In genomic region chr3:194928183-194928736, GRCh38 we compare ENCODE assay signal across 16 cellular contexts.
DNase-seq lines count a peak whose midpoint lies in the region; ATAC-seq, FAIRE-seq and TF ChIP-seq lines count a peak whose summit lies in the region.
"Had no signal": no experiment of that assay in that cellular context is flagged by ENCODE, and none has a peak within 500 bp of the region (broad histone marks: within the 10 kb centered on the region; RNA-seq: fewer than 3 reads in every experiment).

No MANE protein-coding gene starts in this region.

- ATAC-seq in GM18909 (IDR thresholded peaks at IDR 0.05; ENCODE audit: poor library complexity, unreplicated experiment), result no peak

- H3K36me3 ChIP-seq in Loucy (ENCODE audit: insufficient read depth, low read length) (no peaks in the 10 kb centered on the region), osteoblast (ENCODE audit: insufficient read depth, low read length) (no peaks in the 10 kb centered on the region)
- H3K36me3 ChIP-seq: MG63 had no signal

- no peak for TF ChIP-seq CTCF in Loucy (conservative IDR thresholded peaks at IDR 0.05; ENCODE audit: low read length)
- TF ChIP-seq CTCF in epithelial cell of esophagus (IDR thresholded peaks at IDR 0.05; ENCODE audit: insufficient read depth, low read depth, low read length, missing control alignments), result no peak
- no peak for TF ChIP-seq CTCF in osteoblast (IDR thresholded peaks at IDR 0.05; ENCODE audit: extremely low read depth, low read depth, low read length)

- H3K9me3 ChIP-seq in Loucy (ENCODE audit: insufficient read depth, low read depth, low read length) (no peaks in the 10 kb centered on the region), osteoblast (ENCODE audit: low read depth, low read length) (no peaks in the 10 kb centered on the region)
- H3K9me3 ChIP-seq: MG63 had no signal

- no peaks in the 10 kb centered on the region for H3K79me2 ChIP-seq in Loucy (ENCODE audit: insufficient read depth, low read length)
- H3K79me2 ChIP-seq in osteoblast (ENCODE audit: insufficient read depth, low read length), result no peaks in the 10 kb centered on the region

- H3K27me3 ChIP-seq in Loucy (ENCODE audit: insufficient read depth, low read length, poor library complexity, severe bottlenecking) (no peaks in the 10 kb centered on the region), osteoblast (ENCODE audit: insufficient read depth, low read length) (no peaks in the 10 kb centered on the region)
- H3K27me3 ChIP-seq: MG63 had no signal

- H3K4me1 ChIP-seq in Loucy (ENCODE audit: insufficient read depth, low read length, poor library complexity, severe bottlenecking) (no peaks in the 10 kb centered on the region), osteoblast (ENCODE audit: insufficient read depth, low read length) (peaks cover 40% of the 10 kb centered on the region)

- no peaks in the 10 kb centered on the region for H3F3A ChIP-seq in Loucy (ENCODE audit: low read depth)

- H2AFZ ChIP-seq in Loucy (ENCODE audit: low read length), result peak overlapping the region; percentile 9
- H2AFZ ChIP-seq in osteoblast (ENCODE audit: low read length), result peak overlapping the region; percentile 4

- no peaks in the 10 kb centered on the region for H3K9me2 ChIP-seq in Loucy (replicated peaks; ENCODE audit: low read depth, low read length)

- H3K27ac ChIP-seq in osteoblast (ENCODE audit: low read depth, low read length), result no peak overlapping the region
- H3K27ac ChIP-seq: HL-60 had no signal

- H3K4me3 ChIP-seq in Loucy (ENCODE audit: low read length, poor library complexity, severe bottlenecking) (no peak overlapping the region), epithelial cell of esophagus (ENCODE audit: low read length) (no peak overlapping the region), osteoblast (ENCODE audit: insufficient read depth, low read length) (no peak overlapping the region)
- H3K4me3 ChIP-seq: MG63 had no signal

- H3K9ac ChIP-seq in Loucy (ENCODE audit: low read depth, low read length, poor library complexity, severe bottlenecking), result no peak overlapping the region

- DNase-seq in Daoy (ENCODE audit: low read depth) (peak; percentile 33), epithelial cell of esophagus (ENCODE audit: low read depth) (peak; percentile 73), osteoblast (ENCODE audit: insufficient read length, low spot score, missing footprints) (no peak), KBM-7 (no peak), H54 (ENCODE audit: insufficient read length, low spot score) (no peak), C1 segment of cervical spinal cord (lab: John Stamatoyannopoulos, UW) (no peak)
- DNase-seq: MG63; NCI-H2029; NCI-H748 treated with DMSO at 0.1 percent for 48 hours; stimulated activated naive B cell treated with anti-CD40 and anti-IgM and Interleukin-4, amounts not matched to agents 10 μg/mL and 1 μg/mL and 100 μg/mL, for 72 hours; T1000 had no signal

- TF ChIP-seq POLR2A in H54 (IDR thresholded peaks at IDR 0.05; ENCODE audit: low read depth, low read length), result no peak

- FAIRE-seq in H54 (lab: Jason Lieb, UNC), result no peak
- FAIRE-seq: H1, keratinocyte had no signal

- H3K4me2 ChIP-seq in Loucy (ENCODE audit: low read depth, low read length, poor library complexity, severe bottlenecking), result no peak overlapping the region
- peak overlapping the region; percentile 2 for H3K4me2 ChIP-seq in osteoblast (ENCODE audit: insufficient read depth, low read length)

- in situ Hi-C loops in KBM-7 (cut with MboI; ENCODE audit: low pct_unique_long_range_greater_than_20kb, low sequenced_read_pairs), result no loop called here

- H4K20me1 ChIP-seq in Loucy (ENCODE audit: insufficient read depth, low read length, poor library complexity, severe bottlenecking) (no peaks in the 10 kb centered on the region), osteoblast (ENCODE audit: insufficient read depth, low read length) (no peaks in the 10 kb centered on the region)

Comparison
In these comparisons a context has a peak if more than half of its experiments do, and no peak if none do; other contexts are left out.
1. DNase-seq: peak in Daoy (single experiment) and epithelial cell of esophagus (single experiment); none in osteoblast (single experiment), KBM-7 (single experiment), H54 (single experiment) and C1 segment of cervical spinal cord (0 of 14).